In genomic region chr7:74798223-74798622, GRCh38 we compare ENCODE assay signal across 4 cellular contexts. TPM values are rescaled to one million over a fixed set of nuclear protein-coding genes. Genes with fewer than 3 reads are reported as not detected.
"Had no signal": no experiment of that assay in that cellular context is flagged by ENCODE, and none has a peak within 500 bp of the region (broad histone marks: within the 10 kb centered on the region; RNA-seq: fewer than 3 reads in every experiment).

No MANE protein-coding gene starts in this region.

RNA-seq across cellular contexts. Expression of gene NCF1, which starts 24.4 kb away (rescaled TPM):
- total RNA-seq: GM23248, H4, HT-29, IMR-90 had no signal
- polyA plus RNA-seq: GM23248, IMR-90 had no signal
